1 cellular context compared by ENCODE assay signal in genomic region chr3:65539620-65540019, GRCh38.
TF ChIP-seq lines count a peak whose summit lies in the region.

No MANE protein-coding gene starts in this region.

TF ChIP-seq in H1, 55 proteins besides CTCF, POLR2A, EP300 and RAD21 (continued from another document):
- TF ChIP-seq, protein P1, sequence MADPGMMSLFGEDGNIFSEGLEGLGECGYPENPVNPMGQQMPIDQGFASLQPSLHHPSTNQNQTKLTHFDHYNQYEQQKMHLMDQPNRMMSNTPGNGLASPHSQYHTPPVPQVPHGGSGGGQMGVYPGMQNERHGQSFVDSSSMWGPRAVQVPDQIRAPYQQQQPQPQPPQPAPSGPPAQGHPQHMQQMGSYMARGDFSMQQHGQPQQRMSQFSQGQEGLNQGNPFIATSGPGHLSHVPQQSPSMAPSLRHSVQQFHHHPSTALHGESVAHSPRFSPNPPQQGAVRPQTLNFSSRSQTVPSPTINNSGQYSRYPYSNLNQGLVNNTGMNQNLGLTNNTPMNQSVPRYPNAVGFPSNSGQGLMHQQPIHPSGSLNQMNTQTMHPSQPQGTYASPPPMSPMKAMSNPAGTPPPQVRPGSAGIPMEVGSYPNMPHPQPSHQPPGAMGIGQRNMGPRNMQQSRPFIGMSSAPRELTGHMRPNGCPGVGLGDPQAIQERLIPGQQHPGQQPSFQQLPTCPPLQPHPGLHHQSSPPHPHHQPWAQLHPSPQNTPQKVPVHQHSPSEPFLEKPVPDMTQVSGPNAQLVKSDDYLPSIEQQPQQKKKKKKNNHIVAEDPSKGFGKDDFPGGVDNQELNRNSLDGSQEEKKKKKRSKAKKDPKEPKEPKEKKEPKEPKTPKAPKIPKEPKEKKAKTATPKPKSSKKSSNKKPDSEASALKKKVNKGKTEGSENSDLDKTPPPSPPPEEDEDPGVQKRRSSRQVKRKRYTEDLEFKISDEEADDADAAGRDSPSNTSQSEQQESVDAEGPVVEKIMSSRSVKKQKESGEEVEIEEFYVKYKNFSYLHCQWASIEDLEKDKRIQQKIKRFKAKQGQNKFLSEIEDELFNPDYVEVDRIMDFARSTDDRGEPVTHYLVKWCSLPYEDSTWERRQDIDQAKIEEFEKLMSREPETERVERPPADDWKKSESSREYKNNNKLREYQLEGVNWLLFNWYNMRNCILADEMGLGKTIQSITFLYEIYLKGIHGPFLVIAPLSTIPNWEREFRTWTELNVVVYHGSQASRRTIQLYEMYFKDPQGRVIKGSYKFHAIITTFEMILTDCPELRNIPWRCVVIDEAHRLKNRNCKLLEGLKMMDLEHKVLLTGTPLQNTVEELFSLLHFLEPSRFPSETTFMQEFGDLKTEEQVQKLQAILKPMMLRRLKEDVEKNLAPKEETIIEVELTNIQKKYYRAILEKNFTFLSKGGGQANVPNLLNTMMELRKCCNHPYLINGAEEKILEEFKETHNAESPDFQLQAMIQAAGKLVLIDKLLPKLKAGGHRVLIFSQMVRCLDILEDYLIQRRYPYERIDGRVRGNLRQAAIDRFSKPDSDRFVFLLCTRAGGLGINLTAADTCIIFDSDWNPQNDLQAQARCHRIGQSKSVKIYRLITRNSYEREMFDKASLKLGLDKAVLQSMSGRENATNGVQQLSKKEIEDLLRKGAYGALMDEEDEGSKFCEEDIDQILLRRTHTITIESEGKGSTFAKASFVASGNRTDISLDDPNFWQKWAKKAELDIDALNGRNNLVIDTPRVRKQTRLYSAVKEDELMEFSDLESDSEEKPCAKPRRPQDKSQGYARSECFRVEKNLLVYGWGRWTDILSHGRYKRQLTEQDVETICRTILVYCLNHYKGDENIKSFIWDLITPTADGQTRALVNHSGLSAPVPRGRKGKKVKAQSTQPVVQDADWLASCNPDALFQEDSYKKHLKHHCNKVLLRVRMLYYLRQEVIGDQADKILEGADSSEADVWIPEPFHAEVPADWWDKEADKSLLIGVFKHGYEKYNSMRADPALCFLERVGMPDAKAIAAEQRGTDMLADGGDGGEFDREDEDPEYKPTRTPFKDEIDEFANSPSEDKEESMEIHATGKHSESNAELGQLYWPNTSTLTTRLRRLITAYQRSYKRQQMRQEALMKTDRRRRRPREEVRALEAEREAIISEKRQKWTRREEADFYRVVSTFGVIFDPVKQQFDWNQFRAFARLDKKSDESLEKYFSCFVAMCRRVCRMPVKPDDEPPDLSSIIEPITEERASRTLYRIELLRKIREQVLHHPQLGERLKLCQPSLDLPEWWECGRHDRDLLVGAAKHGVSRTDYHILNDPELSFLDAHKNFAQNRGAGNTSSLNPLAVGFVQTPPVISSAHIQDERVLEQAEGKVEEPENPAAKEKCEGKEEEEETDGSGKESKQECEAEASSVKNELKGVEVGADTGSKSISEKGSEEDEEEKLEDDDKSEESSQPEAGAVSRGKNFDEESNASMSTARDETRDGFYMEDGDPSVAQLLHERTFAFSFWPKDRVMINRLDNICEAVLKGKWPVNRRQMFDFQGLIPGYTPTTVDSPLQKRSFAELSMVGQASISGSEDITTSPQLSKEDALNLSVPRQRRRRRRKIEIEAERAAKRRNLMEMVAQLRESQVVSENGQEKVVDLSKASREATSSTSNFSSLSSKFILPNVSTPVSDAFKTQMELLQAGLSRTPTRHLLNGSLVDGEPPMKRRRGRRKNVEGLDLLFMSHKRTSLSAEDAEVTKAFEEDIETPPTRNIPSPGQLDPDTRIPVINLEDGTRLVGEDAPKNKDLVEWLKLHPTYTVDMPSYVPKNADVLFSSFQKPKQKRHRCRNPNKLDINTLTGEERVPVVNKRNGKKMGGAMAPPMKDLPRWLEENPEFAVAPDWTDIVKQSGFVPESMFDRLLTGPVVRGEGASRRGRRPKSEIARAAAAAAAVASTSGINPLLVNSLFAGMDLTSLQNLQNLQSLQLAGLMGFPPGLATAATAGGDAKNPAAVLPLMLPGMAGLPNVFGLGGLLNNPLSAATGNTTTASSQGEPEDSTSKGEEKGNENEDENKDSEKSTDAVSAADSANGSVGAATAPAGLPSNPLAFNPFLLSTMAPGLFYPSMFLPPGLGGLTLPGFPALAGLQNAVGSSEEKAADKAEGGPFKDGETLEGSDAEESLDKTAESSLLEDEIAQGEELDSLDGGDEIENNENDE (IDR thresholded peaks at IDR 0.05; ENCODE audit: insufficient replicate concordance, low read length), result peak; percentile 90
- peak; percentile 50 to 94; a peak in 1 of 4 replicates for TF ChIP-seq HDAC2 (IDR thresholded peaks at IDR 0.05; ENCODE audit: borderline replicate concordance in 1 of 2, low read depth in 2 of 2, low read length in 2 of 2)
- TF ChIP-seq SP4 (IDR thresholded peaks at IDR 0.05; ENCODE audit: low read length), result no peak
- 0 out of 2 replicates have a peak, but pooled peaks have one; percentile 16 for TF ChIP-seq TCF12 (IDR thresholded peaks at IDR 0.05; ENCODE audit: low read depth, low read length)
- TF ChIP-seq BRCA1 (IDR thresholded peaks at IDR 0.05; ENCODE audit: low read depth, low read length), result no peak
- TF ChIP-seq SP1 (IDR thresholded peaks at IDR 0.05; ENCODE audit: low read depth, low read length), result 0 out of 2 replicates have a peak, but pooled peaks have one; percentile 46
- TF ChIP-seq TAF7 (optimal IDR thresholded peaks at IDR 0.05; ENCODE audit: borderline replicate concordance, low read depth, low read length), result peak; percentile 40
- TF ChIP-seq ASH2L (IDR thresholded peaks at IDR 0.05; ENCODE audit: low read length), result peak; percentile 73
- TF ChIP-seq TAF1 (IDR thresholded peaks at IDR 0.05; ENCODE audit: low read depth, low read length), result peak; percentile 54; the same call in 1 of the 2 replicates
TF ChIP-seq in H1: peak in this region for 10.
